Comparison of ENCODE assay signal across 30 cellular contexts in genomic region chr11:26062665-26063064, GRCh38.
"Had no signal": no experiment of that assay in that cellular context is flagged by ENCODE, and none has a peak within 500 bp of the region (broad histone marks: within the 10 kb centered on the region; RNA-seq: fewer than 3 reads in every experiment).

No MANE protein-coding gene starts in this region.

- H3K27me3 ChIP-seq: ascending aorta, body of pancreas, SJSA1 had no signal

- FAIRE-seq: bronchial epithelial cell, RCC 7860, TTC549 had no signal

- H3K9me3 ChIP-seq: ascending aorta, body of pancreas, SJSA1 had no signal

- H3K4me1 ChIP-seq: ascending aorta, body of pancreas, SJSA1 had no signal

- H3K36me3 ChIP-seq: ascending aorta, SJSA1 had no signal

- H3K27ac ChIP-seq: ascending aorta, body of pancreas, SJSA1 had no signal

- H3K4me3 ChIP-seq: ascending aorta, body of pancreas, SJSA1 had no signal

- ATAC-seq: activated CD8-positive, alpha-beta memory T cell treated with anti-CD3 and anti-CD28 coated beads, Interleukin-2, amount 10 ng/mL, durations not matched to agents 7 days and 5 days; body of pancreas; PC-3; T-cell had no signal

- DNase-seq: activated B cell treated with CpG ODN at 0.5 μM for 24 hours; activated CD4-positive, alpha-beta T cell treated with anti-CD3 and anti-CD28 coated beads for 1 hour; activated CD4-positive, alpha-beta T cell treated with anti-CD3 and anti-CD28 coated beads, Interleukin-2, amount 10 ng/mL, durations not matched to agents 24 days and 14 days; activated CD4-positive, alpha-beta T cell treated with anti-CD3 and anti-CD28 coated beads, Interleukin-2, amount 50 U/mL, for 48 hours; activated CD8-positive, alpha-beta memory T cell treated with anti-CD3 and anti-CD28 coated beads, Interleukin-2, amount 10 ng/mL, durations not matched to agents 7 days and 5 days; activated effector memory CD4-positive, alpha-beta T cell treated with Interleukin-2 at 50 U/mL for 16 hours; activated naive CD4-positive, alpha-beta T cell; activated T-cell treated with anti-CD3 and anti-CD28 coated beads, Interleukin-2, amount 50 U/mL, for 24 hours; amniotic stem cell; body of pancreas; central memory CD4-positive, alpha-beta T cell; KG1; NCI-H1092; NCI-H1417; NCI-H2029; NCI-H2107; NCI-H2171 treated with DMSO at 0.1 percent for 48 hours; NCI-H226; NCI-H526 treated with DMSO at 0.1 percent for 48 hours; NCI-H82; PC-3; SHP77; T-cell; T-helper 2 cell; T1000 had no signal
